ENCODE assay signal across 8 cellular contexts in genomic region chr16:75463417-75464129, GRCh38. TPM values are rescaled to one million over a fixed set of nuclear protein-coding genes. Genes with fewer than 3 reads are reported as not detected.
DNase-seq lines count a peak whose midpoint lies in the region; ATAC-seq and TF ChIP-seq lines count a peak whose summit lies in the region.
"Not testable (repeated sequence)": the region's sequence is repeated elsewhere in the genome, so short reads cannot be mapped to it uniquely, and the experiment has no call there.

No MANE protein-coding gene starts in this region.

- H3K4me3 ChIP-seq in RWPE2 (ENCODE audit: severe bottlenecking), result peak overlapping the region; percentile 95
- peak overlapping the region; percentile 90 to 93 for H3K4me3 ChIP-seq in gastroesophageal sphincter
- peak overlapping the region; percentile 93 for H3K4me3 ChIP-seq in naive thymus-derived CD4-positive, alpha-beta T cell (ENCODE audit: low read length)

- peaks cover 14% of the 10 kb centered on the region for H3K36me3 Mint-ChIP-seq in activated naive CD8-positive, alpha-beta T cell treated with anti-CD3 and anti-CD28 coated beads, Interleukin-2, amount 50 U/mL, for 24 hours (ENCODE audit: low read depth)
- H3K36me3 Mint-ChIP-seq in naive thymus-derived CD4-positive, alpha-beta T cell, result not testable (repeated sequence)

- POLR2A ChIA-PET in naive thymus-derived CD4-positive, alpha-beta T cell (lab: Charles Lee), result interaction anchor here (0.6 to 2.8 kb wide), 8 partner anchors 30 to 185 kb away, joined by 3 to 25 read pairs (median 4); partner anchors contain the start of genes CFDP1, GABARAPL2, KARS1 and TERF2IP

- intact Hi-C loops in naive thymus-derived CD4-positive, alpha-beta T cell (cut with micrococcal nuclease), result loop anchor here (1.0 to 10.0 kb wide), 19 partner anchors 30 to 1729 kb away; partner anchors contain the start of genes ADAT1 (in 2 of the 2), GLG1 (in 2 of the 2), KARS1 (in 2 of the 2) and MON1B (in 2 of the 2)

- H3K9me3 Mint-ChIP-seq in activated naive CD8-positive, alpha-beta T cell treated with anti-CD3 and anti-CD28 coated beads, Interleukin-2, amount 50 U/mL, for 24 hours; naive thymus-derived CD4-positive, alpha-beta T cell: not testable (repeated sequence)

- peaks cover 58% of the 10 kb centered on the region for H3K4me1 Mint-ChIP-seq in activated naive CD8-positive, alpha-beta T cell treated with anti-CD3 and anti-CD28 coated beads, Interleukin-2, amount 50 U/mL, for 24 hours
- H3K4me1 Mint-ChIP-seq in naive thymus-derived CD4-positive, alpha-beta T cell, result peaks cover 34 to 57% (median 47%) of the 10 kb centered on the region in 7 donors

- not testable (repeated sequence) for TF ChIP-seq EP300 in gastroesophageal sphincter (IDR thresholded peaks at IDR 0.05)

- not testable (repeated sequence) for H3K27me3 Mint-ChIP-seq in activated naive CD8-positive, alpha-beta T cell treated with anti-CD3 and anti-CD28 coated beads, Interleukin-2, amount 50 U/mL, for 24 hours; naive thymus-derived CD4-positive, alpha-beta T cell

- H3K9me3 ChIP-seq in RWPE2 (ENCODE audit: severe bottlenecking); gastroesophageal sphincter; naive thymus-derived CD4-positive, alpha-beta T cell (ENCODE audit: control insufficient read depth in 2 of 3, low read length in 3 of 3): not testable (repeated sequence)

- H3K27ac ChIP-seq in RWPE2 (ENCODE audit: poor library complexity, severe bottlenecking), result peak overlapping the region; percentile 57
- peak overlapping the region; percentile 64 to 99 (median 92) for H3K27ac ChIP-seq in gastroesophageal sphincter
- peak overlapping the region; percentile 93 for H3K27ac ChIP-seq in naive thymus-derived CD4-positive, alpha-beta T cell (ENCODE audit: low read depth, low read length)

- H3K27ac Mint-ChIP-seq in activated naive CD8-positive, alpha-beta T cell treated with anti-CD3 and anti-CD28 coated beads, Interleukin-2, amount 50 U/mL, for 24 hours, result peak overlapping the region; percentile 89
- peak overlapping the region; percentile 61 to 96 (median 92) for H3K27ac Mint-ChIP-seq in naive thymus-derived CD4-positive, alpha-beta T cell

- DNase-seq in DMS153 treated with DMSO at 0.1 percent for 48 hours (lab: John Stamatoyannopoulos, UW; ENCODE audit: unreplicated experiment), result peak; percentile 4
- peak; percentile 58 for DNase-seq in HT-29 (ENCODE audit: low spot score)
- DNase-seq in RWPE2 (ENCODE audit: low spot score); activated naive CD8-positive, alpha-beta T cell treated with anti-CD3 and anti-CD28 coated beads, Interleukin-2, amount 50 U/mL, for 24 hours: not testable (repeated sequence)
- DNase-seq in naive thymus-derived CD4-positive, alpha-beta T cell, result peak in 2 of 9 donors; percentile 5 to 19
- DNase-seq in stimulated activated naive CD8-positive, alpha-beta T cell treated with anti-CD3 and anti-CD28 coated beads, Interleukin-15, Interleukin-2, amounts not matched to agents 100 U/mL and 50 U/mL, for 24 hours, result peak; percentile 40

- ATAC-seq in GM21619 (IDR thresholded peaks at IDR 0.05; ENCODE audit: unreplicated experiment), result peak; percentile 12
- ATAC-seq in RWPE2 (ENCODE audit: low read depth), result peak; percentile 35
- peak; percentile 1 for ATAC-seq in activated naive CD8-positive, alpha-beta T cell treated with anti-CD3 and anti-CD28 coated beads, Interleukin-2, amount 50 U/mL, for 24 hours
- peak; percentile 1 for ATAC-seq in gastroesophageal sphincter
- not testable (repeated sequence) for ATAC-seq in naive thymus-derived CD4-positive, alpha-beta T cell
- ATAC-seq in stimulated activated naive CD8-positive, alpha-beta T cell treated with anti-CD3 and anti-CD28 coated beads, Interleukin-15, Interleukin-2, amounts not matched to agents 100 U/mL and 50 U/mL, for 24 hours, result peak; percentile 1

- WGBS in gastroesophageal sphincter (ENCODE audit: low coverage in 1 of 2), 2 donors, result 4 to 17% methylated on average over 4 to 5 of the region's 39 CpGs

- CTCF ChIA-PET in naive thymus-derived CD4-positive, alpha-beta T cell (lab: Charles Lee), result interaction anchor here (0.9 to 1.4 kb wide), 3 partner anchors 30 to 51 kb away, joined by 3 to 5 read pairs (median 3); partner anchors contain the start of gene CFDP1

- peak overlapping the region; percentile 89 for H3K4me3 Mint-ChIP-seq in activated naive CD8-positive, alpha-beta T cell treated with anti-CD3 and anti-CD28 coated beads, Interleukin-2, amount 50 U/mL, for 24 hours
- peak overlapping the region; percentile 86 to 98 (median 92) for H3K4me3 Mint-ChIP-seq in naive thymus-derived CD4-positive, alpha-beta T cell

- H3K4me1 ChIP-seq in RWPE2 (ENCODE audit: insufficient read depth, poor library complexity, severe bottlenecking), result not testable (repeated sequence)
- peaks cover 0 to 31% (median 4%) of the 10 kb centered on the region in 3 donors for H3K4me1 ChIP-seq in gastroesophageal sphincter
- peaks cover 26 to 31% of the 10 kb centered on the region in 2 donors for H3K4me1 ChIP-seq in naive thymus-derived CD4-positive, alpha-beta T cell (ENCODE audit: control insufficient read depth in 2 of 2, insufficient read depth in 2 of 2, low read length in 2 of 2)

- TF ChIP-seq CTCF in RWPE2 (IDR thresholded peaks at IDR 0.05; ENCODE audit: poor library complexity, severe bottlenecking); gastroesophageal sphincter (IDR thresholded peaks at IDR 0.05): not testable (repeated sequence)

- H3K27me3 ChIP-seq in RWPE2 (ENCODE audit: insufficient read depth, poor library complexity, severe bottlenecking); gastroesophageal sphincter; naive thymus-derived CD4-positive, alpha-beta T cell (ENCODE audit: control insufficient read depth in 2 of 2, insufficient read depth in 2 of 2, low read length in 2 of 2): not testable (repeated sequence)

- not testable (repeated sequence) for H3K36me3 ChIP-seq in RWPE2 (ENCODE audit: low read depth); gastroesophageal sphincter; naive thymus-derived CD4-positive, alpha-beta T cell (ENCODE audit: control insufficient read depth in 2 of 3, insufficient read depth in 3 of 3, low read length in 3 of 3)

- TF ChIP-seq POLR2A in gastroesophageal sphincter (IDR thresholded peaks at IDR 0.05), result not testable (repeated sequence)

RNA-seq across cellular contexts. Expression of gene TMEM170A, which starts 0.9 kb away (rescaled TPM):
- total RNA-seq in HT-29 (2014; rRNA removed; shearing (Covaris generic)), result 25.2 and 30.8 TPM in 2 replicates
- 10 to 100 TPM in 3 of 4 donors, 1 to 10 TPM in 1; 9.8 to 21.8 (median 13.8) TPM for total RNA-seq in gastroesophageal sphincter
- 10 to 100 TPM; 31.0 to 50.9 (median 46.6) TPM for total RNA-seq in naive thymus-derived CD4-positive, alpha-beta T cell
- polyA plus RNA-seq in naive thymus-derived CD4-positive, alpha-beta T cell, result 10 to 100 TPM; 33.4 to 34.7 TPM

RNA-seq across cellular contexts. Expression of gene CFDP1, which starts 30.3 kb away (rescaled TPM):
- 15.4 and 17.6 TPM in 2 replicates for total RNA-seq in HT-29 (2014; rRNA removed; shearing (Covaris generic))
- 10 to 100 TPM; 45.1 to 70.0 (median 50.0) TPM for total RNA-seq in gastroesophageal sphincter
- total RNA-seq in naive thymus-derived CD4-positive, alpha-beta T cell, result 10 to 100 TPM; 34.9 to 41.4 (median 39.4) TPM
- polyA plus RNA-seq in naive thymus-derived CD4-positive, alpha-beta T cell, result 10 to 100 TPM; 36.6 to 42.1 TPM

RNA-seq across cellular contexts. Expression of gene CHST6, which starts 31.7 kb away (rescaled TPM):
- 0.05 TPM in 1 of 2 replicates, not detected in the other for total RNA-seq in HT-29 (2014; rRNA removed; shearing (Covaris generic))
- 1 to 10 TPM in 2 of 4 donors, under 1 TPM in 2; 0.62 to 3.2 (median 1.6) TPM for total RNA-seq in gastroesophageal sphincter
- under 1 TPM in 3 of 5 experiments, not detected in 2; 0.05 to 0.14 (median 0.11) TPM for total RNA-seq in naive thymus-derived CD4-positive, alpha-beta T cell
- not detected for polyA plus RNA-seq in naive thymus-derived CD4-positive, alpha-beta T cell
